12 cellular contexts compared by ENCODE assay signal in genomic region chr16:85520853-85521736, GRCh38.
DNase-seq lines count a peak whose midpoint lies in the region; ATAC-seq, FAIRE-seq and TF ChIP-seq lines count a peak whose summit lies in the region.
"Had no signal": no experiment of that assay in that cellular context is flagged by ENCODE, and none has a peak within 500 bp of the region (broad histone marks: within the 10 kb centered on the region; RNA-seq: fewer than 3 reads in every experiment).

No MANE protein-coding gene starts in this region.

- no peak overlapping the region for H2AFZ ChIP-seq in IMR-90 (replicated peaks; ENCODE audit: low read length, poor library complexity)

- H3K23ac ChIP-seq in IMR-90 (ENCODE audit: low read depth, low read length): no peak overlapping the region

- H3K36me3 ChIP-seq in BLaER1: peaks cover 18% of the 10 kb centered on the region; the same call in 1 of the 2 replicates
- 0 out of 2 replicates have a peak, but pooled peaks cover 4% of the 10 kb centered on the region for H3K36me3 ChIP-seq in IMR-90 (ENCODE audit: control insufficient read depth, insufficient read depth, low read length)
- H3K36me3 ChIP-seq in colonic mucosa: no peaks in the 10 kb centered on the region
- H3K36me3 ChIP-seq: brain microvascular endothelial cell, heart right ventricle had no signal

- H3K9me1 ChIP-seq in IMR-90 (ENCODE audit: insufficient read depth, low read length): peaks cover 13% of the 10 kb centered on the region

- no peak for ATAC-seq in IMR-90 (ENCODE audit: low read depth)
- ATAC-seq in stimulated activated naive CD8-positive, alpha-beta T cell treated with anti-CD3 and anti-CD28 coated beads, Interleukin-15, Interleukin-2, amounts not matched to agents 100 U/mL and 50 U/mL, for 24 hours: no peak
- ATAC-seq: heart right ventricle had no signal

- no peak for TF ChIP-seq RAD21 in IMR-90 (IDR thresholded peaks at IDR 0.05; ENCODE audit: low read length)

- H2AK9ac ChIP-seq in IMR-90 (replicated peaks; ENCODE audit: low read depth, low read length, poor library complexity): peak overlapping the region; percentile 36

- in situ Hi-C loops in IMR-90 (cut with MboI; ENCODE audit: low sequenced_read_pairs): no loop called here

- H4K8ac ChIP-seq in IMR-90 (ENCODE audit: low read depth in 2 of 2, low read length in 2 of 2): no peak overlapping the region

- H2BK15ac ChIP-seq in IMR-90 (ENCODE audit: low read depth, low read length): no peak overlapping the region

- H2AK5ac ChIP-seq in IMR-90 (ENCODE audit: low read depth, low read length): no peak overlapping the region

- DNase-seq in IMR-90 (no peak), colonic mucosa (peak; percentile 93), mucosa of gallbladder (ENCODE audit: low spot score) (peak; percentile 90), NAMALWA (ENCODE audit: low spot score) (no peak), posterior cingulate gyrus (no peak), H54 (ENCODE audit: insufficient read length, low spot score) (no peak)
- no peak for DNase-seq in stimulated activated naive CD8-positive, alpha-beta T cell treated with anti-CD3 and anti-CD28 coated beads, Interleukin-15, Interleukin-2, amounts not matched to agents 100 U/mL and 50 U/mL, for 24 hours
- DNase-seq: brain microvascular endothelial cell, EL, heart right ventricle had no signal

- H2BK5ac ChIP-seq in IMR-90 (ENCODE audit: low read depth, low read length, poor library complexity, severe bottlenecking): no peak overlapping the region

- peaks cover 64% of the 10 kb centered on the region for H3K4me1 ChIP-seq in BLaER1
- H3K4me1 ChIP-seq in IMR-90 (ENCODE audit: control insufficient read depth, insufficient read depth, low read length): peaks cover 25% of the 10 kb centered on the region
- peaks cover 8% of the 10 kb centered on the region for H3K4me1 ChIP-seq in colonic mucosa

- no peak overlapping the region for H2BK20ac ChIP-seq in IMR-90 (ENCODE audit: low read depth, low read length)

- no peak for TF ChIP-seq CTCF in IMR-90 (conservative IDR thresholded peaks at IDR 0.05; ENCODE audit: low read depth, low read length)
- TF ChIP-seq CTCF in colonic mucosa (IDR thresholded peaks at IDR 0.05): no peak

- intact Hi-C loops in IMR-90 (cut with micrococcal nuclease) (no loop called here), colonic mucosa (cut with DNase I) (no loop called here), posterior cingulate gyrus (cut with DNase I) (no loop called here)

- peak overlapping the region; percentile 44; the same call in 1 of the 2 replicates for H3K27ac ChIP-seq in BLaER1
- H3K27ac ChIP-seq in IMR-90 (ENCODE audit: insufficient read depth, low read length): no peak overlapping the region
- peak overlapping the region; percentile 13 for H3K27ac ChIP-seq in colonic mucosa
- H3K27ac ChIP-seq: brain microvascular endothelial cell, heart right ventricle had no signal

- peaks cover 16 to 48% of the 10 kb centered on the region in 2 experiments for H3K79me1 ChIP-seq in IMR-90 (ENCODE audit: low read depth in 1 of 2, low read length in 2 of 2)

- POLR2A ChIA-PET in IMR-90 (lab: Charles Lee; ENCODE audit: unreplicated experiment): no interaction called here

- H4K91ac ChIP-seq in IMR-90 (ENCODE audit: insufficient read depth, low read depth, low read length): no peak overlapping the region

- H3K14ac ChIP-seq in IMR-90 (replicated peaks; ENCODE audit: low read depth, low read length): no peak overlapping the region

- 79% methylated on average over 17 of the region's 24 CpGs; no CpG with 5 or more reads in 1 of the 2 experiments for WGBS in IMR-90 (ENCODE audit: extremely low coverage in 2 of 2, insufficient read length in 1 of 2), 2 experiments

- H3K4me2 ChIP-seq in BLaER1 (peak overlapping the region; percentile 30), IMR-90 (ENCODE audit: low read depth, low read length) (no peak overlapping the region)

- no peak overlapping the region for H4K5ac ChIP-seq in IMR-90 (ENCODE audit: low read depth, low read length)

- no peak overlapping the region for H2BK120ac ChIP-seq in IMR-90 (ENCODE audit: low read depth, low read length)

- no peak overlapping the region for H3K4me3 ChIP-seq in BLaER1
- no peak overlapping the region for H3K4me3 ChIP-seq in IMR-90 (ENCODE audit: insufficient read depth, low read depth, low read length)
- H3K4me3 ChIP-seq in colonic mucosa: no peak overlapping the region
- H3K4me3 ChIP-seq: heart right ventricle had no signal

- H3K9ac ChIP-seq in BLaER1 (no peak overlapping the region; the same call in 1 of the 2 replicates), IMR-90 (ENCODE audit: low read depth, low read length) (no peak overlapping the region), colonic mucosa (ENCODE audit: low read depth in 2 of 2, low read length in 2 of 2) (peak overlapping the region in 1 of 2 donors; percentile 13)

- CTCF ChIA-PET in IMR-90 (lab: Yijun Ruan, JAX): no interaction called here

- H3K9me3 ChIP-seq in BLaER1 (no peaks in the 10 kb centered on the region), IMR-90 (ENCODE audit: control insufficient read depth, insufficient read depth, low read length) (no peaks in the 10 kb centered on the region), colonic mucosa (no peaks in the 10 kb centered on the region)
- H3K9me3 ChIP-seq: heart right ventricle had no signal

- H4K20me1 ChIP-seq in BLaER1: no peaks in the 10 kb centered on the region
- H4K20me1 ChIP-seq in IMR-90 (ENCODE audit: insufficient read depth, low read length): peaks cover 21% of the 10 kb centered on the region

- H3K18ac ChIP-seq in IMR-90 (ENCODE audit: low read depth, low read length): no peak overlapping the region

- no peak for FAIRE-seq in H54 (lab: Jason Lieb, UNC)
- FAIRE-seq: endothelial cell of umbilical vein had no signal

- BruUV-seq in IMR-90 (replicated peaks; lab: Mats Ljungman, UMichigan): no TSS peak

- H3K4ac ChIP-seq in IMR-90 (ENCODE audit: low read depth, low read length): peak overlapping the region; percentile 1; the same call in 1 of the 2 replicates

- TF ChIP-seq POLR2A in IMR-90 (IDR thresholded peaks at IDR 0.05; ENCODE audit: low read depth, low read length) (no peak), H54 (IDR thresholded peaks at IDR 0.05; ENCODE audit: low read depth, low read length) (no peak)

- H3K27me3 ChIP-seq in BLaER1 (no peaks in the 10 kb centered on the region), IMR-90 (ENCODE audit: control insufficient read depth, insufficient read depth, low read length) (no peaks in the 10 kb centered on the region), colonic mucosa (no peaks in the 10 kb centered on the region)
- H3K27me3 ChIP-seq: brain microvascular endothelial cell, heart right ventricle had no signal

- no peak overlapping the region for H3K56ac ChIP-seq in IMR-90 (ENCODE audit: extremely low read depth, insufficient read depth, low read length)

- dilution Hi-C loops in IMR-90 (cut with HindIII; ENCODE audit: low sequenced_read_pairs, unreplicated experiment): no loop called here

TF ChIP-seq in IMR-90, 13 proteins besides CTCF, POLR2A, EP300 and RAD21:
- TF ChIP-seq USF2 (IDR thresholded peaks at IDR 0.05; ENCODE audit: low read depth, low read length) (no peak), FOS (IDR thresholded peaks at IDR 0.05; ENCODE audit: low read depth, low read length) (no peak), RCOR1 (IDR thresholded peaks at IDR 0.05; ENCODE audit: insufficient replicate concordance, low read length) (no peak), NFE2L2 (IDR thresholded peaks at IDR 0.05; ENCODE audit: low read depth, low read length) (no peak), MXI1 (IDR thresholded peaks at IDR 0.05; ENCODE audit: borderline replicate concordance, low read depth, low read length) (no peak), ELK1 (IDR thresholded peaks at IDR 0.05; ENCODE audit: borderline replicate concordance, low read depth, low read length) (no peak), MAZ (IDR thresholded peaks at IDR 0.05; ENCODE audit: borderline replicate concordance, low read depth, low read length) (no peak), CHD1 (IDR thresholded peaks at IDR 0.05; ENCODE audit: low read depth, low read length) (no peak), SMC3 (IDR thresholded peaks at IDR 0.05; ENCODE audit: low read depth, low read length) (no peak), MAFK (IDR thresholded peaks at IDR 0.05; ENCODE audit: low read depth, low read length) (no peak), BHLHE40 (IDR thresholded peaks at IDR 0.05; ENCODE audit: low read depth, low read length) (no peak), RFX5 (IDR thresholded peaks at IDR 0.05; ENCODE audit: low read depth, low read length) (no peak)

Comparison
In these comparisons a context has a peak if more than half of its experiments do, and no peak if none do; other contexts are left out.
1. DNase-seq: peak in colonic mucosa (single experiment) and mucosa of gallbladder (single experiment); none in IMR-90 (single experiment), stimulated activated naive CD8-positive, alpha-beta T cell treated with anti-CD3 and anti-CD28 coated beads, Interleukin-15, Interleukin-2, amounts not matched to agents 100 U/mL and 50 U/mL, for 24 hours (single experiment), NAMALWA (single experiment), posterior cingulate gyrus (0 of 10) and H54 (single experiment).